Comparison of ENCODE assay signal across 18 cellular contexts in the genomic region with DNA sequence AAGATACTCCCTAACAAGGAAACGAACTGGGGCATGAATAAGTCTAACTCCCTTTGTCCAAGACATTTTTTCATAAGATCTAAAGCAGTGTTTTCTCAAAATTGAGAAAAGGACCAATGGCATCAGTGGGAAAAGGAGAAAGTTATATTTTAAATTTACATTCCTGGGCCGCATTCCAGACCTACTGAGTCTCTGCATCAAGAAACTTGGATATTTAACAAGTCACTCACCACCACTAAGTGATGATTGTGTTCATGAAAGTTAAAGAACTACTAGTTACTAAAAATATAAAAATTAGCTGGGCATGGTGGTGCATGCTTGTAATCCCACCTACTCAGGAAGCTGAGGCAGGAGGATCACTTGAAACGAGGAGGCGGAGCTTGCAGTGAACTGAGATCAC.
"Had no signal": no experiment of that assay in that cellular context is flagged by ENCODE, and none has a peak within 500 bp of the region (broad histone marks: within the 10 kb centered on the region; RNA-seq: fewer than 3 reads in every experiment).

No MANE protein-coding gene starts in this region.

- DNase-seq: activated CD4-positive, alpha-beta memory T cell treated with anti-CD3 and anti-CD28 coated beads, Interleukin-2, amount 10 ng/mL, durations not matched to agents 7 days and 5 days; activated CD4-positive, alpha-beta T cell treated with anti-CD3 and anti-CD28 coated beads for 4 hours; activated effector memory CD4-positive, alpha-beta T cell treated with Interleukin-2 at 50 U/mL for 16 hours; activated T-cell treated with anti-CD3 and anti-CD28 coated beads, Interleukin-2, amount 50 U/mL, for 24 hours; amygdala; hippocampal formation; nucleus accumbens; posterior cingulate gyrus; stimulated activated CD4-positive, alpha-beta T cell treated with anti-CD3 and anti-CD28 coated beads, Interleukin-15, amount 100 ng/mL, for 24 hours; stimulated activated CD4-positive, alpha-beta T cell treated with anti-CD3 and anti-CD28 coated beads, Interleukin-4, amount 100 ng/mL, for 1 hour; stimulated activated naive B cell treated with anti-CD40 and anti-IgM and Interleukin-4, amounts not matched to agents 10 μg/mL and 1 μg/mL and 100 μg/mL, for 72 hours; T-helper 2 cell; trophoblast cell had no signal

- H3K4me1 Mint-ChIP-seq: activated CD4-positive, alpha-beta memory T cell treated with anti-CD3 and anti-CD28 coated beads, Interleukin-2, amount 10 ng/mL, durations not matched to agents 7 days and 5 days had no signal

- H3K27me3 Mint-ChIP-seq: activated CD4-positive, alpha-beta memory T cell treated with anti-CD3 and anti-CD28 coated beads, Interleukin-2, amount 10 ng/mL, durations not matched to agents 7 days and 5 days; activated naive CD8-positive, alpha-beta T cell; activated T-cell treated with anti-CD3 and anti-CD28 coated beads, Interleukin-2, amount 50 U/mL, for 24 hours; natural killer cell treated with Interleukin-12 subunit alpha and Interleukin-12 subunit beta and Interleukin-15 and Interleukin-18, amount 100 ng/mL, for 72 hours; stimulated activated naive B cell treated with anti-CD40 and anti-IgM and Interleukin-4, amounts not matched to agents 10 μg/mL and 1 μg/mL and 100 μg/mL, for 72 hours had no signal

- H3K9me3 ChIP-seq: breast epithelium had no signal

- H3K36me3 Mint-ChIP-seq: activated naive CD8-positive, alpha-beta T cell; natural killer cell treated with Interleukin-12 subunit alpha and Interleukin-12 subunit beta and Interleukin-15 and Interleukin-18, amount 100 ng/mL, for 72 hours; stimulated activated naive B cell treated with anti-CD40 and anti-IgM and Interleukin-4, amounts not matched to agents 10 μg/mL and 1 μg/mL and 100 μg/mL, for 72 hours; WTC11 had no signal

- H3K27ac Mint-ChIP-seq: activated CD4-positive, alpha-beta memory T cell treated with anti-CD3 and anti-CD28 coated beads, Interleukin-2, amount 10 ng/mL, durations not matched to agents 7 days and 5 days; activated naive CD8-positive, alpha-beta T cell; activated T-cell treated with anti-CD3 and anti-CD28 coated beads, Interleukin-2, amount 50 U/mL, for 24 hours; natural killer cell treated with Interleukin-12 subunit alpha and Interleukin-12 subunit beta and Interleukin-15 and Interleukin-18, amount 100 ng/mL, for 72 hours; stimulated activated naive B cell treated with anti-CD40 and anti-IgM and Interleukin-4, amounts not matched to agents 10 μg/mL and 1 μg/mL and 100 μg/mL, for 72 hours; WTC11 had no signal

- H3K4me1 ChIP-seq: breast epithelium had no signal

- H3K4me3 Mint-ChIP-seq: activated CD4-positive, alpha-beta memory T cell treated with anti-CD3 and anti-CD28 coated beads, Interleukin-2, amount 10 ng/mL, durations not matched to agents 7 days and 5 days; activated naive CD8-positive, alpha-beta T cell; activated T-cell treated with anti-CD3 and anti-CD28 coated beads, Interleukin-2, amount 50 U/mL, for 24 hours; natural killer cell treated with Interleukin-12 subunit alpha and Interleukin-12 subunit beta and Interleukin-15 and Interleukin-18, amount 100 ng/mL, for 72 hours; stimulated activated naive B cell treated with anti-CD40 and anti-IgM and Interleukin-4, amounts not matched to agents 10 μg/mL and 1 μg/mL and 100 μg/mL, for 72 hours; WTC11 had no signal

- ATAC-seq: natural killer cell treated with Interleukin-12 subunit alpha and Interleukin-12 subunit beta and Interleukin-15 and Interleukin-18, amount 100 ng/mL, for 72 hours; stimulated activated naive B cell treated with anti-CD40 and anti-IgM and Interleukin-4, amounts not matched to agents 10 μg/mL and 1 μg/mL and 100 μg/mL, for 72 hours; WTC11 had no signal

- H3K27ac ChIP-seq: breast epithelium, skin epidermis had no signal

- H3K27me3 ChIP-seq: breast epithelium had no signal

- H3K36me3 ChIP-seq: breast epithelium had no signal

- H3K9me3 Mint-ChIP-seq: activated CD4-positive, alpha-beta memory T cell treated with anti-CD3 and anti-CD28 coated beads, Interleukin-2, amount 10 ng/mL, durations not matched to agents 7 days and 5 days; natural killer cell treated with Interleukin-12 subunit alpha and Interleukin-12 subunit beta and Interleukin-15 and Interleukin-18, amount 100 ng/mL, for 72 hours; stimulated activated naive B cell treated with anti-CD40 and anti-IgM and Interleukin-4, amounts not matched to agents 10 μg/mL and 1 μg/mL and 100 μg/mL, for 72 hours; WTC11 had no signal

- H3K4me3 ChIP-seq: breast epithelium, skin epidermis had no signal
